In genomic region chr11:65919151-65920034, GRCh38 we compare ENCODE assay signal across 8 cellular contexts. TPM values are rescaled to one million over a fixed set of nuclear protein-coding genes. Genes with fewer than 3 reads are reported as not detected.
DNase-seq lines count a peak whose midpoint lies in the region; ATAC-seq, FAIRE-seq and TF ChIP-seq lines count a peak whose summit lies in the region.

Gene DRAP1, plus strand, starts transcription at chr11:65919426. Its CDS starts 76 bp downstream, at chr11:65919502.

- peak within 1 kb of the TSS; percentile 71 for H2BK5ac ChIP-seq in H1 (ENCODE audit: low read depth, low read length)
- peak within 1 kb of the TSS; percentile 91 for H2BK5ac ChIP-seq in mesenchymal stem cell (ENCODE audit: low read depth, low read length, poor library complexity, severe bottlenecking)

- H2BK12ac ChIP-seq in H1 (ENCODE audit: low read depth, low read length) (no peak within 1 kb of the TSS), mesenchymal stem cell (ENCODE audit: low read length in 2 of 2) (peak within 1 kb of the TSS; percentile 49 to 68)

- WGBS in H1 (ENCODE audit: extremely low coverage in 1 of 2, insufficient coverage in 1 of 2, insufficient read length in 1 of 2, insufficient replicate concordance in 2 of 2, low coverage in 1 of 2, low lambda C conversion rate in 2 of 2, missing lambda C conversion rate in 1 of 2), 2 experiments, result 0% methylated on average over 20 of the region's 102 CpGs; no CpG with 5 or more reads in 1 of the 2 experiments
- WGBS in mesenchymal stem cell, result under 1% methylated on average over 63 of the region's 102 CpGs

- peak within 1 kb of the TSS; percentile 91 for H3K27ac ChIP-seq in HUES48 (ENCODE audit: low read depth, low read length)
- peak within 1 kb of the TSS; percentile 80 for H3K27ac ChIP-seq in H1 (ENCODE audit: low read depth, low read length)
- peak within 1 kb of the TSS; percentile 80 for H3K27ac ChIP-seq in mesenchymal stem cell (ENCODE audit: low read length, poor library complexity, severe bottlenecking)

- peak; percentile 75 for ATAC-seq in GM21390 (IDR thresholded peaks at IDR 0.05; ENCODE audit: unreplicated experiment)
- ATAC-seq in activated CD8-positive, alpha-beta memory T cell treated with anti-CD3 and anti-CD28 coated beads, Interleukin-2, amount 10 ng/mL, durations not matched to agents 7 days and 5 days, result peak; percentile 93

- H3K4me1 ChIP-seq in HUES48 (ENCODE audit: control insufficient read depth, insufficient read depth, low read length) (peaks cover 13% of the 10 kb centered on the region; the same call in 1 of the 2 replicates), NT2/D1 (ENCODE audit: insufficient read depth, insufficient read length) (peaks cover 36% of the 10 kb centered on the region), H1 (replicated peaks in 1 of 4; ENCODE audit: control insufficient read depth in 3 of 4, insufficient read depth in 4 of 4, low read length in 3 of 4) (peaks cover 0 to 22% (median 13%) of the 10 kb centered on the region in 4 experiments; a peak in 4 of 7 replicates), mesenchymal stem cell (ENCODE audit: control insufficient read depth, insufficient read depth, low read depth, low read length) (peaks cover 50% of the 10 kb centered on the region)

- no peaks in the 10 kb centered on the region for H3K27me3 Mint-ChIP-seq in activated CD8-positive, alpha-beta memory T cell treated with anti-CD3 and anti-CD28 coated beads, Interleukin-2, amount 10 ng/mL, durations not matched to agents 7 days and 5 days

- FAIRE-seq in H1 (lab: Jason Lieb, UNC), result no peak

- DNase-seq in COLO668 (lab: John Stamatoyannopoulos, UW; ENCODE audit: unreplicated experiment) (peak; percentile 99), NT2/D1 (ENCODE audit: low read depth, low spot score) (peak; percentile 97), H1 (ENCODE audit: low read depth in 1 of 2, low spot score in 2 of 2) (peak; percentile 85 to 95), mesenchymal stem cell (peak; percentile 98)
- peak; percentile 99 for DNase-seq in activated CD8-positive, alpha-beta memory T cell treated with anti-CD3 and anti-CD28 coated beads, Interleukin-2, amount 10 ng/mL, durations not matched to agents 7 days and 5 days
- peak; percentile 99 for DNase-seq in stimulated activated CD8-positive, alpha-beta memory T cell treated with anti-CD3 and anti-CD28 coated beads, Interleukin-12 subunit alpha, Interleukin-12 subunit beta, amount 100 ng/mL, for 24 hours (ENCODE audit: extremely low read depth)

- H3K27ac Mint-ChIP-seq in activated CD8-positive, alpha-beta memory T cell treated with anti-CD3 and anti-CD28 coated beads, Interleukin-2, amount 10 ng/mL, durations not matched to agents 7 days and 5 days, result peak within 1 kb of the TSS; percentile 88

- TF ChIP-seq POLR2A in H1 (IDR thresholded peaks at IDR 0.05; ENCODE audit: control extremely low read depth in 1 of 2, low read depth in 2 of 2, low read length in 2 of 2), result peak; percentile 46 to 58

- H3K4me3 Mint-ChIP-seq in activated CD8-positive, alpha-beta memory T cell treated with anti-CD3 and anti-CD28 coated beads, Interleukin-2, amount 10 ng/mL, durations not matched to agents 7 days and 5 days, result peak within 1 kb of the TSS; percentile 94

- H4K91ac ChIP-seq in H1 (replicated peaks; ENCODE audit: insufficient read length, low read length), result peak within 1 kb of the TSS; percentile 95
- peak within 1 kb of the TSS; percentile 99 for H4K91ac ChIP-seq in mesenchymal stem cell (ENCODE audit: low read length)

- peaks cover 0 to 7% of the 10 kb centered on the region in 2 experiments; a peak in 2 of 4 replicates for H3K79me2 ChIP-seq in H1 (ENCODE audit: control insufficient read depth in 1 of 2, insufficient read depth in 2 of 2, low read length in 2 of 2)

- H2BK120ac ChIP-seq in H1 (replicated peaks; ENCODE audit: low read depth, low read length) (no peak within 1 kb of the TSS), mesenchymal stem cell (ENCODE audit: low read depth, low read length) (peak within 1 kb of the TSS; percentile 100)

- peak in 1 of 2 experiments; percentile 29; a peak in 2 of 4 replicates for TF ChIP-seq RAD21 in H1 (IDR thresholded peaks at IDR 0.05 in 1 of 2, conservative IDR thresholded peaks at IDR 0.05 in 1 of 2; ENCODE audit: low read depth in 2 of 2, low read length in 2 of 2)

- peak within 1 kb of the TSS; percentile 69 for H3K56ac ChIP-seq in H1 (replicated peaks; ENCODE audit: insufficient read length, low read depth, low read length)

- H3K4ac ChIP-seq in H1 (replicated peaks; ENCODE audit: insufficient read length, low read depth, low read length), result peak within 1 kb of the TSS; percentile 97
- H3K4ac ChIP-seq in mesenchymal stem cell (ENCODE audit: low read depth in 1 of 2, low read length in 2 of 2), result peak within 1 kb of the TSS; percentile 94 to 98

- TF ChIP-seq CTCF in H1 (IDR thresholded peaks at IDR 0.05; ENCODE audit: control extremely low read depth in 1 of 3, insufficient read depth in 1 of 3, low read depth in 1 of 3, low read length in 3 of 3), result no peak

- peaks cover 22% of the 10 kb centered on the region for H3K36me3 ChIP-seq in HUES48 (ENCODE audit: control insufficient read depth, insufficient read depth, low read length)
- H3K36me3 ChIP-seq in NT2/D1 (ENCODE audit: insufficient read depth, insufficient read length, low read length), result peaks cover 52% of the 10 kb centered on the region
- peaks cover 0 to 8% (median 5%) of the 10 kb centered on the region in 4 experiments; a peak in 4 of 8 replicates for H3K36me3 ChIP-seq in H1 (ENCODE audit: control insufficient read depth in 2 of 4, insufficient read depth in 4 of 4, low read length in 3 of 4)
- peaks cover 42 to 46% of the 10 kb centered on the region in 2 experiments for H3K36me3 ChIP-seq in mesenchymal stem cell (ENCODE audit: control insufficient read depth in 1 of 2, insufficient read depth in 2 of 2, low read depth in 1 of 2, low read length in 2 of 2)

- CTCF ChIA-PET in activated CD8-positive, alpha-beta memory T cell treated with anti-CD3 and anti-CD28 coated beads, Interleukin-2, amount 10 ng/mL, durations not matched to agents 7 days and 5 days (lab: Charles Lee), result interaction anchor here (1.2 to 4.9 kb wide), 4 partner anchors 9 to 35 kb away, joined by 3 to 26 read pairs (median 7); no protein-coding TSS in a partner anchor
- CTCF ChIA-PET in H1 (lab: Charles Lee; ENCODE audit: partially characterized antibody), result interaction anchor here (0.6 to 1.1 kb wide), 3 partner anchors 13 to 35 kb away, joined by 3 read pairs; partner anchors contain the start of gene TSGA10IP

- no peaks in the 10 kb centered on the region for H3K27me3 ChIP-seq in HUES48 (ENCODE audit: control insufficient read depth, insufficient read depth, low read length)
- H3K27me3 ChIP-seq in NT2/D1 (ENCODE audit: insufficient read depth, insufficient read length), result peaks cover 6% of the 10 kb centered on the region
- H3K27me3 ChIP-seq in H1 (replicated peaks in 1 of 4; ENCODE audit: control insufficient read depth in 3 of 4, extremely low read depth in 1 of 4, insufficient read depth in 3 of 4, low read length in 3 of 4), result no peaks in the 10 kb centered on the region
- no peaks in the 10 kb centered on the region for H3K27me3 ChIP-seq in mesenchymal stem cell (ENCODE audit: control insufficient read depth in 1 of 2, insufficient read depth in 1 of 2, low read length in 2 of 2)

- H2AK5ac ChIP-seq in H1 (ENCODE audit: low read depth, low read length), result peak within 1 kb of the TSS; percentile 17; the same call in 1 of the 2 replicates
- peak within 1 kb of the TSS; percentile 93 for H2AK5ac ChIP-seq in mesenchymal stem cell (ENCODE audit: low read length, severe bottlenecking)

- H3K4me1 Mint-ChIP-seq in activated CD8-positive, alpha-beta memory T cell treated with anti-CD3 and anti-CD28 coated beads, Interleukin-2, amount 10 ng/mL, durations not matched to agents 7 days and 5 days, result peaks cover 40% of the 10 kb centered on the region

- H3K14ac ChIP-seq in H1 (ENCODE audit: insufficient read length), result no peak within 1 kb of the TSS
- peak within 1 kb of the TSS; percentile 94 to 95 for H3K14ac ChIP-seq in mesenchymal stem cell (ENCODE audit: low read length in 2 of 2)

- H3K9me3 ChIP-seq in HUES48 (ENCODE audit: control insufficient read depth, insufficient read depth, low read length), result no peaks in the 10 kb centered on the region
- no peaks in the 10 kb centered on the region for H3K9me3 ChIP-seq in NT2/D1 (ENCODE audit: insufficient read depth, low read length)
- no peaks in the 10 kb centered on the region for H3K9me3 ChIP-seq in H1 (ENCODE audit: insufficient read depth in 2 of 2, low read depth in 1 of 2, low read length in 1 of 2)
- H3K9me3 ChIP-seq in mesenchymal stem cell (ENCODE audit: control insufficient read depth, low read length), result no peaks in the 10 kb centered on the region

- POLR2A ChIA-PET in H1 (lab: Charles Lee; ENCODE audit: partially characterized antibody), result interaction anchor here (0.9 to 4.9 kb wide), 9 partner anchors 13 to 60 kb away, joined by 3 to 36 read pairs (median 5); partner anchors contain the start of genes CCDC85B and MUS81

- no peak within 1 kb of the TSS for H2BK20ac ChIP-seq in H1 (ENCODE audit: low read length)

- peaks cover 13% of the 10 kb centered on the region; the same call in 1 of the 2 replicates for H3K23me2 ChIP-seq in H1 (ENCODE audit: low read depth, low read length)

- peak within 1 kb of the TSS; percentile 93 for H3K18ac ChIP-seq in H1 (ENCODE audit: extremely low read depth, low read length)
- peak within 1 kb of the TSS; percentile 94 to 98 for H3K18ac ChIP-seq in mesenchymal stem cell (ENCODE audit: low read depth in 1 of 2, low read length in 2 of 2)

- H4K20me1 ChIP-seq in H1 (replicated peaks in 1 of 2; ENCODE audit: control insufficient read depth in 1 of 2, insufficient read depth in 2 of 2, low read length in 2 of 2), result peaks cover 0 to 7% of the 10 kb centered on the region in 2 experiments

- H3K4me3 ChIP-seq in HUES48 (ENCODE audit: low read depth, low read length) (peak within 1 kb of the TSS; percentile 88), NT2/D1 (ENCODE audit: insufficient read length, low read depth) (peak within 1 kb of the TSS; percentile 89), H1 (ENCODE audit: extremely low read depth in 1 of 4, insufficient read depth in 2 of 4, low read depth in 3 of 4, low read length in 4 of 4) (peak within 1 kb of the TSS; percentile 91 to 98 (median 94)), mesenchymal stem cell (ENCODE audit: insufficient read depth in 1 of 2, low read depth in 1 of 2, low read length in 2 of 2) (peak within 1 kb of the TSS; percentile 91 to 98)

- no peaks in the 10 kb centered on the region for H3K9me3 Mint-ChIP-seq in activated CD8-positive, alpha-beta memory T cell treated with anti-CD3 and anti-CD28 coated beads, Interleukin-2, amount 10 ng/mL, durations not matched to agents 7 days and 5 days (ENCODE audit: low read depth)

- 0 out of 2 replicates have a peak within 1 kb of the TSS, but pooled peaks have one; percentile 40 for H2BK15ac ChIP-seq in H1 (ENCODE audit: low read length)
- peak within 1 kb of the TSS; percentile 91 for H2BK15ac ChIP-seq in mesenchymal stem cell (ENCODE audit: low read depth, poor library complexity, severe bottlenecking)

- no peak within 1 kb of the TSS for H3K23ac ChIP-seq in H1 (ENCODE audit: insufficient read length)
- H3K23ac ChIP-seq in mesenchymal stem cell (ENCODE audit: low read length in 2 of 2), result peak within 1 kb of the TSS in 1 of 2 experiments; percentile 95

- H3K36me3 Mint-ChIP-seq in activated CD8-positive, alpha-beta memory T cell treated with anti-CD3 and anti-CD28 coated beads, Interleukin-2, amount 10 ng/mL, durations not matched to agents 7 days and 5 days, result peaks cover 30% of the 10 kb centered on the region

- peak in 1 of 2 experiments; percentile 71; a peak in 1 of 3 replicates for TF ChIP-seq EP300 in H1 (IDR thresholded peaks at IDR 0.05; ENCODE audit: borderline replicate concordance in 1 of 2, low read depth in 2 of 2, low read length in 2 of 2)

- H4K8ac ChIP-seq in H1 (ENCODE audit: extremely low read depth, insufficient read depth, low read length) (peak within 1 kb of the TSS; percentile 98), mesenchymal stem cell (ENCODE audit: low read length) (peak within 1 kb of the TSS; percentile 99)

- no peak within 1 kb of the TSS for H2AFZ ChIP-seq in H1 (ENCODE audit: low read length)
- peak within 1 kb of the TSS; percentile 55 for H2AFZ ChIP-seq in mesenchymal stem cell (ENCODE audit: low read depth, low read length)

- H3K9ac ChIP-seq in HUES48 (ENCODE audit: low read depth, low read length) (peak within 1 kb of the TSS; percentile 92), NT2/D1 (ENCODE audit: insufficient read length, low read depth) (peak within 1 kb of the TSS; percentile 91), H1 (replicated peaks in 1 of 4; ENCODE audit: extremely low read depth in 1 of 4, low read depth in 3 of 4, low read length in 3 of 4) (peak within 1 kb of the TSS; percentile 76 to 92 (median 84)), mesenchymal stem cell (ENCODE audit: low read length) (peak within 1 kb of the TSS; percentile 98)

- H3K4me2 ChIP-seq in H1 (ENCODE audit: insufficient read depth in 1 of 2, low read depth in 2 of 2, low read length in 2 of 2) (peak within 1 kb of the TSS; percentile 83 to 94), mesenchymal stem cell (ENCODE audit: low read length, poor library complexity, severe bottlenecking) (peak within 1 kb of the TSS; percentile 96)

- peak within 1 kb of the TSS; percentile 92 for H4K5ac ChIP-seq in H1 (ENCODE audit: insufficient read length, low read depth, low read length)

- H3K79me1 ChIP-seq in H1 (ENCODE audit: low read depth, low read length), result peaks cover 7% of the 10 kb centered on the region; the same call in 1 of the 2 replicates
- peaks cover 14% of the 10 kb centered on the region for H3K79me1 ChIP-seq in mesenchymal stem cell (replicated peaks; ENCODE audit: low read length, poor library complexity, severe bottlenecking)

RNA-seq across cellular contexts. Expression of gene DRAP1, which starts in this region (rescaled TPM):
- total RNA-seq in activated CD8-positive, alpha-beta memory T cell treated with anti-CD3 and anti-CD28 coated beads, Interleukin-2, amount 10 ng/mL, durations not matched to agents 7 days and 5 days, result 100 to 1,000 TPM; 192 to 254 TPM
- 98.7 and 108 TPM in 2 replicates for total RNA-seq in H1 (2021; fragmentation: NEBNext Ultra II Directional; extraction: Animal tissue kit (Norgen Biotek cat#: 25700))
- 62.5 and 81.2 TPM in 2 replicates for polyA plus RNA-seq in H1 (2011; rRNA removed)
- 118 TPM for polyA plus RNA-seq in H1 (2011; cell fraction: cytosol; rRNA removed)
- 62.9 TPM for polyA plus RNA-seq in H1 (2011; cell fraction: nucleus; rRNA removed)
- polyA plus RNA-seq in H1 (2012, experiment 1 of 2), result 119 to 179 TPM (median 153 TPM) in 4 replicates
- polyA plus RNA-seq in H1 (2012, experiment 2 of 2), result 115 TPM
- 145 TPM for polyA plus RNA-seq in H1 (2013, experiment 1 of 2)
- polyA plus RNA-seq in H1 (2013, experiment 2 of 2), result 138 TPM
- polyA minus RNA-seq in H1 (2011; rRNA and poly(A)+ RNA removed), result 4.0 and 6.8 TPM in 2 replicates
- polyA minus RNA-seq in H1 (2011; cell fraction: cytosol; rRNA and poly(A)+ RNA removed), result 38.0 TPM
- polyA minus RNA-seq in H1 (2011; cell fraction: nucleus; rRNA and poly(A)+ RNA removed), result 12.8 TPM
- polyA plus RNA-seq in mesenchymal stem cell (2013, experiment 1 of 2), result 177 TPM
- polyA plus RNA-seq in mesenchymal stem cell (2013, experiment 2 of 2), result 180 TPM

Comparison
In these comparisons a context has a peak if more than half of its experiments do, and no peak if none do; other contexts are left out.
1. Peak in every context shown above with its lines: DNase-seq, ATAC-seq, H3K4me3 ChIP-seq and H3K27ac ChIP-seq.